In the genomic region with DNA sequence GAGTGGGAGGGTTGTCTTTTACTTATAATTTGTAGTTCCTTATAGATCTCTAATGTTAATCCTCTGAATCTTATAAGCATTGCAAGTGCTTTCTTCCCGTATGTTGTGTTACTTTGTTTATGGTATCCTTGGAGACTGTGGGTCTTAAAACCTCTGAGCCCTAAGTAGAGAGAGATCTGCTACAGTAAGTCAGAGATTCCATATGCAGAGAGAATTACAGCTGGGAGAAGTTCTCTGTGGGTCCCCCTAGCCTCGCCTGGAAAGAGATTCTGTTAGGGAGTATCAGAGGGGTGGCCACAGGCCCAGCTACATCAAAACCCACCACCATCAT, we compare ENCODE assay signal across 25 cellular contexts.
DNase-seq lines count a peak whose midpoint lies in the region; ATAC-seq and TF ChIP-seq lines count a peak whose summit lies in the region.
"Had no signal": no experiment of that assay in that cellular context is flagged by ENCODE, and none has a peak within 500 bp of the region (broad histone marks: within the 10 kb centered on the region; RNA-seq: fewer than 3 reads in every experiment).

No MANE protein-coding gene starts in this region.

- H3K4me1 ChIP-seq in Panc1 (ENCODE audit: control insufficient read depth, insufficient read depth, low read length): peaks cover 65% of the 10 kb centered on the region
- H3K4me1 ChIP-seq in thyroid gland: peaks cover 17 to 19% of the 10 kb centered on the region in 2 donors
- H3K4me1 ChIP-seq: left ventricle myocardium inferior had no signal

- H3K36me3 Mint-ChIP-seq in immature natural killer cell: peaks cover 0 to 4% (median 3%) of the 10 kb centered on the region in 3 donors

- H3K4me3 Mint-ChIP-seq in immature natural killer cell: peak overlapping the region; percentile 2 to 50 (median 6)
- H3K4me3 Mint-ChIP-seq: activated CD8-positive, alpha-beta T cell treated with anti-CD3 and anti-CD28 coated beads, Interleukin-2, amount 10 ng/mL, durations not matched to agents 7 days and 5 days; activated T-cell treated with anti-CD3 and anti-CD28 coated beads, Interleukin-2, amount 50 U/mL, for 24 hours; B cell; T-helper 17 cell had no signal

- DNase-seq in DMS79 (lab: John Stamatoyannopoulos, UW): peak; percentile 74
- no peak for DNase-seq in DMS79 treated with DMSO at 0.1 percent for 48 hours (lab: John Stamatoyannopoulos, UW)
- no peak for DNase-seq in Panc1 (ENCODE audit: low read depth, low spot score)
- no peak for DNase-seq in immature natural killer cell
- DNase-seq in thyroid gland: no peak
- DNase-seq in GM19240 (ENCODE audit: insufficient read length, low spot score): no peak
- DNase-seq in DMS 273 (lab: John Stamatoyannopoulos, UW; ENCODE audit: unreplicated experiment): no peak
- DNase-seq: activated CD8-positive, alpha-beta T cell treated with anti-CD3 and anti-CD28 coated beads, Interleukin-2, amount 10 ng/mL, durations not matched to agents 7 days and 5 days; activated naive CD4-positive, alpha-beta T cell treated with Interleukin-2 at 50 U/mL for 16 hours; activated T-cell treated with anti-CD3 and anti-CD28 coated beads, Interleukin-2, amount 50 U/mL, for 24 hours; anterior cingulate cortex; DMS 273 treated with DMSO at 0.1 percent for 48 hours; effector CD8-positive, alpha-beta T cell; left ventricle myocardium inferior; NCI-H1930; occipital lobe; retina; stimulated activated CD4-positive, alpha-beta T cell treated with anti-CD3 and anti-CD28 coated beads, Interleukin-12 subunit alpha, Interleukin-12 subunit beta, amount 100 ng/mL, for 4 hours; stomach; T-helper 17 cell; trophoblast cell had no signal

- TF ChIP-seq CTCF in Panc1 (IDR thresholded peaks at IDR 0.05): no peak
- no peak for TF ChIP-seq CTCF in thyroid gland (IDR thresholded peaks at IDR 0.05)

- H3K36me3 ChIP-seq in Panc1 (ENCODE audit: control insufficient read depth, insufficient read depth, low read length): no peaks in the 10 kb centered on the region
- no peaks in the 10 kb centered on the region for H3K36me3 ChIP-seq in thyroid gland
- H3K36me3 ChIP-seq: esophagus muscularis mucosa, left ventricle myocardium inferior, stomach had no signal

- POLR2A ChIA-PET in Panc1 (lab: Charles Lee): interaction anchor here (0.6 to 1.7 kb wide), 4 partner anchors 17 to 59 kb away, joined by 3 to 5 read pairs (median 3); no protein-coding TSS in a partner anchor

- peak; percentile 58 for ATAC-seq in Panc1
- no peak for ATAC-seq in GM19035 (IDR thresholded peaks at IDR 0.05; ENCODE audit: unreplicated experiment)
- ATAC-seq: activated CD8-positive, alpha-beta T cell treated with anti-CD3 and anti-CD28 coated beads, Interleukin-2, amount 10 ng/mL, durations not matched to agents 7 days and 5 days; GM12878; T-helper 17 cell had no signal

- TF ChIP-seq POLR2A in thyroid gland (IDR thresholded peaks at IDR 0.05): no peak

- no TSS peak for BruUV-seq in Panc1 (replicated peaks; lab: Mats Ljungman, UMichigan)

- intact Hi-C loops in Panc1 (cut with micrococcal nuclease; ENCODE audit: unreplicated experiment): no loop called here
- intact Hi-C loops in thyroid gland (cut with DNase I): no loop called here

- 55 to 66% methylated on average over 2 of the region's 2 CpGs for WGBS in thyroid gland, 2 donors

- H3K4me3 ChIP-seq in Panc1 (ENCODE audit: low read depth in 2 of 2, low read length in 2 of 2) (no peak overlapping the region; a peak in 1 of 4 replicates), thyroid gland (replicated peaks in 1 of 3) (no peak overlapping the region)
- H3K4me3 ChIP-seq: esophagus muscularis mucosa, GM12878, left ventricle myocardium inferior, stomach had no signal

- peaks cover 38 to 41% of the 10 kb centered on the region in 2 donors for H3K4me1 Mint-ChIP-seq in immature natural killer cell
- H3K4me1 Mint-ChIP-seq: B cell had no signal

- H3K27me3 ChIP-seq in Panc1 (ENCODE audit: control insufficient read depth, insufficient read depth, low read length) (no peaks in the 10 kb centered on the region), thyroid gland (no peaks in the 10 kb centered on the region)
- H3K27me3 ChIP-seq: esophagus muscularis mucosa, stomach had no signal

- peak overlapping the region in 5 of 6 donors; percentile 5 to 83 (median 68) for H3K27ac Mint-ChIP-seq in immature natural killer cell
- H3K27ac Mint-ChIP-seq: activated CD8-positive, alpha-beta T cell treated with anti-CD3 and anti-CD28 coated beads, Interleukin-2, amount 10 ng/mL, durations not matched to agents 7 days and 5 days; activated T-cell treated with anti-CD3 and anti-CD28 coated beads, Interleukin-2, amount 50 U/mL, for 24 hours; B cell; T-helper 17 cell had no signal

- CTCF ChIA-PET in Panc1 (lab: Charles Lee): interaction anchor here (0.6 to 2.0 kb wide), 2 partner anchors 46 to 57 kb away, joined by 3 to 7 read pairs; no protein-coding TSS in a partner anchor

- H3K27ac ChIP-seq in Panc1 (ENCODE audit: low read length) (peak overlapping the region; percentile 96), thyroid gland (peak overlapping the region; percentile 62 to 83 (median 77))
- H3K27ac ChIP-seq: esophagus muscularis mucosa, left ventricle myocardium inferior had no signal

- in situ Hi-C loops in Panc1 (cut with HindIII; ENCODE audit: low pct_unique_long_range_greater_than_20kb, low sequenced_read_pairs): no loop called here

- peaks cover 0 to 1% (median 0%) of the 10 kb centered on the region in 6 donors for H3K9me3 Mint-ChIP-seq in immature natural killer cell
- H3K9me3 Mint-ChIP-seq: activated T-cell treated with anti-CD3 and anti-CD28 coated beads, Interleukin-2, amount 50 U/mL, for 24 hours had no signal

- no peaks in the 10 kb centered on the region; the same call in 1 of the 2 replicates for H3K9me3 ChIP-seq in Panc1 (ENCODE audit: control insufficient read depth, insufficient read depth, low read depth, low read length)
- H3K9me3 ChIP-seq in thyroid gland: no peaks in the 10 kb centered on the region
- H3K9me3 ChIP-seq: esophagus muscularis mucosa, left ventricle myocardium inferior, stomach had no signal

- H3K27me3 Mint-ChIP-seq in immature natural killer cell (ENCODE audit: low read depth in 3 of 3): peaks cover 0 to 3% (median 3%) of the 10 kb centered on the region in 3 donors
- H3K27me3 Mint-ChIP-seq: activated T-cell treated with anti-CD3 and anti-CD28 coated beads, Interleukin-2, amount 50 U/mL, for 24 hours; B cell; T-helper 17 cell had no signal
